ENCODE assay signal across 8 cellular contexts in genomic region chr10:73307203-73307800, GRCh38. TPM values are rescaled to one million over a fixed set of nuclear protein-coding genes. Genes with fewer than 3 reads are reported as not detected.
"Had no signal": no experiment of that assay in that cellular context is flagged by ENCODE, and none has a peak within 500 bp of the region (broad histone marks: within the 10 kb centered on the region; RNA-seq: fewer than 3 reads in every experiment).

No MANE protein-coding gene starts in this region.

- H3K27ac ChIP-seq: GM23248 had no signal

- DNase-seq: GM23248, GOT3, H9, HCEC 1CT, IMR-90, KBM-7 had no signal

- FAIRE-seq: HTR-8/SVneo had no signal

- H2AFZ ChIP-seq: GM23248 had no signal

- H3K4me3 ChIP-seq: GM23248 had no signal

- H3K9ac ChIP-seq: GM23248 had no signal

RNA-seq across cellular contexts. Expression of gene CFAP70, which starts 51.4 kb away (rescaled TPM):
- total RNA-seq: HT-29 had no signal
